In genomic region chr6:159858259-159858658, GRCh38 we compare ENCODE assay signal across 9 cellular contexts. TPM values are rescaled to one million over a fixed set of nuclear protein-coding genes. Genes with fewer than 3 reads are reported as not detected.
"Had no signal": no experiment of that assay in that cellular context is flagged by ENCODE, and none has a peak within 500 bp of the region (broad histone marks: within the 10 kb centered on the region; RNA-seq: fewer than 3 reads in every experiment).

No MANE protein-coding gene starts in this region.

- H3K4me3 Mint-ChIP-seq: H9, IgD-negative memory B cell had no signal

- ATAC-seq: HepG2 had no signal

- H3K36me3 Mint-ChIP-seq: IgD-negative memory B cell had no signal

- H3K27ac Mint-ChIP-seq: H9, IgD-negative memory B cell had no signal

- H3K9me3 Mint-ChIP-seq: H9 had no signal

- H3K4me3 ChIP-seq: GM23248 had no signal

- H3K4me1 Mint-ChIP-seq: H9, IgD-negative memory B cell had no signal

- DNase-seq: GM23248, GOT3, H9, HCEC 1CT, KBM-7 had no signal

- H3K27ac ChIP-seq: GM23248, HL-60 had no signal

RNA-seq across cellular contexts. Expression of gene MAS1, which starts 32.5 kb away (rescaled TPM):
- total RNA-seq: GM23248, HepG2, HT1080 had no signal

RNA-seq across cellular contexts. Expression of gene PNLDC1, which starts 58.2 kb away (rescaled TPM):
- total RNA-seq: GM23248, H9, HepG2, HT1080 had no signal
